9 cellular contexts compared by ENCODE assay signal in genomic region chr18:59005266-59005665, GRCh38.
DNase-seq lines count a peak whose midpoint lies in the region; TF ChIP-seq lines count a peak whose summit lies in the region.
"Had no signal": no experiment of that assay in that cellular context is flagged by ENCODE, and none has a peak within 500 bp of the region (broad histone marks: within the 10 kb centered on the region; RNA-seq: fewer than 3 reads in every experiment).

No MANE protein-coding gene starts in this region.

- peaks cover 18% of the 10 kb centered on the region for H3K4me1 ChIP-seq in HUES6 (ENCODE audit: control insufficient read depth, insufficient read depth, low read length)
- H3K4me1 ChIP-seq in mammary epithelial cell (ENCODE audit: insufficient read depth, low read length) = peaks cover 25% of the 10 kb centered on the region
- peaks cover 0 to 29% (median 21%) of the 10 kb centered on the region in 4 donors for H3K4me1 ChIP-seq in tibial artery

- no peak overlapping the region for H3K4me3 ChIP-seq in HUES6 (ENCODE audit: low read depth, low read length)
- H3K4me3 ChIP-seq in mammary epithelial cell (replicated peaks in 1 of 3; ENCODE audit: insufficient read depth in 1 of 3, low read depth in 2 of 3, low read length in 3 of 3) = no peak overlapping the region
- H3K4me3 ChIP-seq in tibial artery = no peak overlapping the region
- H3K4me3 ChIP-seq: skin epidermis had no signal

- CTCF ChIA-PET in mammary epithelial cell (lab: Charles Lee; ENCODE audit: low non-redundant PET) = no interaction called here

- peaks cover 7% of the 10 kb centered on the region; the same call in 1 of the 2 replicates for H3K9me3 ChIP-seq in HUES6 (ENCODE audit: control insufficient read depth, insufficient read depth, low read depth, low read length)
- peaks cover 8% of the 10 kb centered on the region for H3K9me3 ChIP-seq in mammary epithelial cell (replicated peaks; ENCODE audit: insufficient read depth, low read length)
- H3K9me3 ChIP-seq in tibial artery = no peaks in the 10 kb centered on the region

- H4K20me1 ChIP-seq in mammary epithelial cell (ENCODE audit: insufficient read depth, low read length) = no peaks in the 10 kb centered on the region

- peak overlapping the region; percentile 49 for H2AFZ ChIP-seq in mammary epithelial cell (ENCODE audit: low read depth, low read length)

- no peaks in the 10 kb centered on the region for H3K9me3 Mint-ChIP-seq in T-helper 2 cell treated with Interferon-gamma antibody and Interleukin-4, amounts not matched to agents 5 μg/mL and 100 μg/mL, for 36 hours

- H3K79me2 ChIP-seq in mammary epithelial cell (ENCODE audit: insufficient read depth, low read length) = no peaks in the 10 kb centered on the region

- H3K36me3 ChIP-seq in HUES6 (ENCODE audit: control insufficient read depth, insufficient read depth, low read length) (no peaks in the 10 kb centered on the region), mammary epithelial cell (ENCODE audit: insufficient read depth, low read length) (no peaks in the 10 kb centered on the region), tibial artery (no peaks in the 10 kb centered on the region)

- H3K4me2 ChIP-seq in mammary epithelial cell (ENCODE audit: insufficient read depth, low read depth, low read length) = no peak overlapping the region

- H3K4me1 Mint-ChIP-seq in T-helper 2 cell treated with Interferon-gamma antibody and Interleukin-4, amounts not matched to agents 5 μg/mL and 100 μg/mL, for 36 hours (ENCODE audit: low read depth) = no peaks in the 10 kb centered on the region

- H3K27me3 ChIP-seq in HUES6 (ENCODE audit: control insufficient read depth, insufficient read depth, low read length) (no peaks in the 10 kb centered on the region), mammary epithelial cell (ENCODE audit: insufficient read depth, low read length) (no peaks in the 10 kb centered on the region), tibial artery (no peaks in the 10 kb centered on the region)
- H3K27me3 ChIP-seq: foreskin keratinocyte had no signal

- H3K27ac Mint-ChIP-seq in T-helper 2 cell treated with Interferon-gamma antibody and Interleukin-4, amounts not matched to agents 5 μg/mL and 100 μg/mL, for 36 hours = no peak overlapping the region

- in situ Hi-C loops in mammary epithelial cell (cut with MboI; ENCODE audit: low sequenced_read_pairs in 2 of 2) = no loop called here

- H3K9ac ChIP-seq in HUES6 (ENCODE audit: low read length) (peak overlapping the region; percentile 27), mammary epithelial cell (ENCODE audit: insufficient read depth, low read length) (no peak overlapping the region)

- H3K27ac ChIP-seq in HUES6 (ENCODE audit: low read depth, low read length) = peak overlapping the region; percentile 10; the same call in 1 of the 2 replicates
- H3K27ac ChIP-seq in mammary epithelial cell (ENCODE audit: insufficient read depth, low read depth, low read length) = no peak overlapping the region
- peak overlapping the region; percentile 77 to 80 for H3K27ac ChIP-seq in tibial artery
- H3K27ac ChIP-seq: foreskin keratinocyte had no signal

- H3K4me3 Mint-ChIP-seq in T-helper 2 cell treated with Interferon-gamma antibody and Interleukin-4, amounts not matched to agents 5 μg/mL and 100 μg/mL, for 36 hours = no peak overlapping the region

- H3K36me3 Mint-ChIP-seq in T-helper 2 cell treated with Interferon-gamma antibody and Interleukin-4, amounts not matched to agents 5 μg/mL and 100 μg/mL, for 36 hours (ENCODE audit: low read depth) = no peaks in the 10 kb centered on the region

- intact Hi-C loops in mammary epithelial cell (cut with micrococcal nuclease) (no loop called here), tibial artery (cut with DNase I; ENCODE audit: low total_unique reads) (no loop called here)

- no TSS peak for BruUV-seq in mammary epithelial cell (replicated peaks; lab: Mats Ljungman, UMichigan)

- DNase-seq in mammary epithelial cell (no peak), kidney tubule cell (ENCODE audit: low spot score) (peak; percentile 66), tibial artery (peak; percentile 79 to 92), hypothalamus (lab: John Stamatoyannopoulos, UW) (no peak), NCI-H748 (lab: John Stamatoyannopoulos, UW; ENCODE audit: unreplicated experiment) (no peak)
- DNase-seq in T-helper 2 cell treated with Interferon-gamma antibody and Interleukin-4, amounts not matched to agents 5 μg/mL and 100 μg/mL, for 36 hours (ENCODE audit: low spot score) = no peak
- DNase-seq: foreskin keratinocyte had no signal

- dilution Hi-C loops in mammary epithelial cell (cut with HindIII; ENCODE audit: low sequenced_read_pairs) = no loop called here

- 60% methylated on average over 3 of the region's 3 CpGs for WGBS in mammary epithelial cell (ENCODE audit: low coverage, missing lambda C conversion rate)

- TF ChIP-seq CTCF in mammary epithelial cell (conservative IDR thresholded peaks at IDR 0.05 in 1 of 2, IDR thresholded peaks at IDR 0.05 in 1 of 2; ENCODE audit: extremely low read depth in 1 of 2, insufficient read depth in 1 of 2, low read depth in 1 of 2, low read length in 2 of 2) = no peak
- no peak for TF ChIP-seq CTCF in tibial artery (IDR thresholded peaks at IDR 0.05)

- H3K27me3 Mint-ChIP-seq in T-helper 2 cell treated with Interferon-gamma antibody and Interleukin-4, amounts not matched to agents 5 μg/mL and 100 μg/mL, for 36 hours (ENCODE audit: low read depth) = no peaks in the 10 kb centered on the region

Comparison
In these comparisons a context has a peak if more than half of its experiments do, and no peak if none do; other contexts are left out.
1. DNase-seq: peak in kidney tubule cell (single experiment) and tibial artery (2 of 2); none in mammary epithelial cell (single experiment), hypothalamus (0 of 51), T-helper 2 cell treated with Interferon-gamma antibody and Interleukin-4, amounts not matched to agents 5 μg/mL and 100 μg/mL, for 36 hours (single experiment) and NCI-H748 (single experiment).